Comparison of ENCODE assay signal across 8 cellular contexts in the genomic region with DNA sequence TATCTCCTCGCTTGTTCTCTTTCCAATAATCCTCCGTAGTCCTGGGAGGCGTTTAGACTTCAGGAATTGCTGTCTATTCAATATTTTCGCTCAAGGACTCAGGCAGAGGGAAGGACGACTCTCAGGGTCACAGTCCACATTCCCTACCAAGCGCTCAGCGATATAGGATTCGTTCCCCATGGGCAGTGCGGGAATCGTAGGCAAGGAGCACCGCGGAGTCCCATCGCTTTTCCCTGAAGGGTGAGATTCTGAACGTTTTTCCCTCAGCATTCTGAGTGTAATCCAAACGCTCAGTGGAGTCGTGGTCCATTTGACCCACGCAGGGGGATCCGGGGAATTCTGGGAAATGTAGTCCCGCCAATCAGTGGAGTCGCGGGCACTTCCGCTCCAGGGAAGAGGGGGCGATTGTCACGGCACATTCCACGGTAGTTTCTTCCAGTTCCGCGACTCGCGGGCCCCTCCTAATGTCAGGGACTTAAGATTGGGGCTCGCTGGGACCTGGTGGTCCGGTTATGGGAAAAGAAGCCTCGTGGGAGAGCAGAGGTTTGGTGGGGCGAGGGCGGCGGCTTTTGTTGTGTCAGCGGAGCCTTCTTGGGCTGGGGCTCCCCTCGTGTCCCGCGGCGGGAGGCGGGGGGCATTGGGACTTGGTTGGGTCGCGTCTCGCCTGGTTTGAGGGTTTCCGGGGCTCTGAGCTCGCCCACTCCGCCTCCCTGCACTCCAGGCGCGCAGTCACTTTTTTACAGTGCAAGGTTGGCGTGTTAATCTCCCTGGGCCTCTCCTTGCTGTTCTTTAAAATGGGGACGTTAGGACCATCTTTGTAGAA. TPM values are rescaled to one million over a fixed set of nuclear protein-coding genes. Genes with fewer than 3 reads are reported as not detected.
DNase-seq lines count a peak whose midpoint lies in the region; ATAC-seq lines count a peak whose summit lies in the region.

A gene (plus strand): TSS at position 364 of the 823 bp plus-strand sequence. CDS start 3,079 bp downstream, outside the sequence.

- no peaks in the 10 kb centered on the region for H3K27me3 ChIP-seq in NT2/D1 (ENCODE audit: insufficient read depth, insufficient read length)

- no peaks in the 10 kb centered on the region for H3K4me1 ChIP-seq in NT2/D1 (ENCODE audit: insufficient read depth, insufficient read length)

- peak within 1 kb of the TSS; percentile 66 for H3K9ac ChIP-seq in NT2/D1 (ENCODE audit: insufficient read length, low read depth)

- H3K36me3 ChIP-seq in NT2/D1 (ENCODE audit: insufficient read depth, insufficient read length, low read length) = peaks cover 9% of the 10 kb centered on the region

- no peaks in the 10 kb centered on the region for H3K9me3 ChIP-seq in NT2/D1 (ENCODE audit: insufficient read depth, low read length)

- DNase-seq in A172 (ENCODE audit: low spot score) = peak; percentile 66
- no peak for DNase-seq in NT2/D1 (ENCODE audit: low read depth, low spot score)
- peak; percentile 65 for DNase-seq in activated T-cell treated with anti-CD3 and anti-CD28 coated beads for 24 hours (ENCODE audit: low read depth)
- DNase-seq in epidermal melanocyte (ENCODE audit: insufficient read length, low spot score) = peak; percentile 91
- DNase-seq in middle frontal gyrus (ENCODE audit: extremely low spot score, low spot score) = peak; percentile 80
- DNase-seq in stimulated activated CD8-positive, alpha-beta memory T cell treated with anti-CD3 and anti-CD28 coated beads, Interleukin-15, amount 100 ng/mL, for 4 hours (ENCODE audit: low read depth in 2 of 2) = peak; percentile 59 to 65

- ATAC-seq in GM18511 (IDR thresholded peaks at IDR 0.05; ENCODE audit: unreplicated experiment) = peak; percentile 89
- ATAC-seq in HG03432 (IDR thresholded peaks at IDR 0.05; ENCODE audit: unreplicated experiment) = peak; percentile 78

- H3K4me3 ChIP-seq in NT2/D1 (ENCODE audit: insufficient read length, low read depth) = peak within 1 kb of the TSS; percentile 62

RNA-seq across cellular contexts. Expression of the gene that starts here (rescaled TPM):
- 10.5 and 13.2 TPM in 2 replicates for total RNA-seq in A172 (2014; rRNA removed; shearing (Covaris generic))
